In the genomic region with DNA sequence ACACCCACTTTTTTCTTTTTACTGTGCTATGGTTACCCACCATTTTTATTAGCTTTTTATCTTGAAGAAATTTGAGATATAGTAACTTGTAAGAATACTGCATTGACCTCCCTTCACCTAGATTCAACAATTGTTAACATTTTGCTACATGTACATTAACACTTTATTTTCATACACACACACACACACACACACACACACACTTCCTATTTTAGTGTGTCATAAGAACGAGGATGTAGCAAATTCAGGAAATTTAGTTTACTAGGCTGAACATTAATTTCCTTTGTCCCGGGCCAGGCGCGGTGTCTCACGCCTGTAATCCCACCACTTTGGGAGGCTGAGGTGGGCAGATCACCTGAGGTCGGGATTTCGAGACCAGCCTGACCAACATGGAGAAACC, we compare ENCODE assay signal across 8 cellular contexts. TPM values are rescaled to one million over a fixed set of nuclear protein-coding genes. Genes with fewer than 3 reads are reported as not detected.
DNase-seq lines count a peak whose midpoint lies in the region; ATAC-seq and TF ChIP-seq lines count a peak whose summit lies in the region.
"Had no signal": no experiment of that assay in that cellular context is flagged by ENCODE, and none has a peak within 500 bp of the region (broad histone marks: within the 10 kb centered on the region; RNA-seq: fewer than 3 reads in every experiment).

No MANE protein-coding gene starts in this region.

- H3K27me3 Mint-ChIP-seq in GM23338 (ENCODE audit: insufficient read depth, low read depth, poor library complexity): peaks cover 2% of the 10 kb centered on the region

- CTCF ChIA-PET in OCI-LY7 (lab: Charles Lee; ENCODE audit: unreplicated experiment): no interaction called here

- H3K36me3 ChIP-seq in GM23338 (ENCODE audit: insufficient read depth) (no peaks in the 10 kb centered on the region), OCI-LY7 (ENCODE audit: insufficient read depth, low read length) (peaks cover 15% of the 10 kb centered on the region; the same call in 1 of the 2 replicates), gastrocnemius medialis (no peaks in the 10 kb centered on the region)

- H3F3A ChIP-seq in GM23338 (replicated peaks; ENCODE audit: low read depth): 0 out of 2 replicates have a peak, but pooled peaks cover 2% of the 10 kb centered on the region

- ATAC-seq in GM23338 (no peak), gastrocnemius medialis (no peak), HG02938 (IDR thresholded peaks at IDR 0.05; ENCODE audit: unreplicated experiment) (no peak)

- H3K27me3 ChIP-seq in GM23338 (ENCODE audit: insufficient read depth): no peaks in the 10 kb centered on the region
- no peaks in the 10 kb centered on the region for H3K27me3 ChIP-seq in gastrocnemius medialis

- peaks cover 38% of the 10 kb centered on the region for H3K79me2 ChIP-seq in GM23338 (replicated peaks; ENCODE audit: insufficient read depth)
- peaks cover 44% of the 10 kb centered on the region for H3K79me2 ChIP-seq in OCI-LY7 (ENCODE audit: insufficient read depth, low read depth, low read length)

- TF ChIP-seq POLR2A in gastrocnemius medialis (IDR thresholded peaks at IDR 0.05): no peak

- H3K4me1 Mint-ChIP-seq in GM23338: peaks cover 7% of the 10 kb centered on the region; the same call in 2 of the 3 replicates

- in situ Hi-C loops in gastrocnemius medialis (cut with MboI; ENCODE audit: low sequenced_read_pairs in 4 of 4): loop anchor here in 2 of 4 donors (10.0 to 25.0 kb wide), 2 partner anchors 55 to 467 kb away; a partner anchor contains a TSS

- intact Hi-C loops in OCI-LY7 (cut with micrococcal nuclease; ENCODE audit: unreplicated experiment) (loop anchor here (2.0 to 10.0 kb wide), 3 partner anchors 35 to 415 kb away; a partner anchor contains a TSS), gastrocnemius medialis (cut with DNase I; ENCODE audit: low total_unique reads) (loop anchor here (5.0 to 10.0 kb wide), 3 partner anchors 57 to 555 kb away; no protein-coding TSS in a partner anchor)

- no peak overlapping the region for H2AFZ ChIP-seq in GM23338
- no peak overlapping the region for H2AFZ ChIP-seq in OCI-LY7 (ENCODE audit: low read length)

- H3K36me3 Mint-ChIP-seq in GM23338 (ENCODE audit: low read depth): no peaks in the 10 kb centered on the region

- peak overlapping the region; percentile 69; the same call in 1 of the 2 replicates for H3K4me3 ChIP-seq in GM23338
- peak overlapping the region; percentile 98 for H3K4me3 ChIP-seq in OCI-LY7 (ENCODE audit: low read depth, low read length, poor library complexity, severe bottlenecking)
- H3K4me3 ChIP-seq in epithelial cell of proximal tubule (ENCODE audit: low read depth, low read length): peak overlapping the region; percentile 99
- no peak overlapping the region for H3K4me3 ChIP-seq in gastrocnemius medialis

- H3K4me2 ChIP-seq in GM23338 (peak overlapping the region; percentile 68), OCI-LY7 (ENCODE audit: low read length) (peak overlapping the region; percentile 92)

- peak overlapping the region; percentile 82; the same call in 1 of the 2 replicates for H3K27ac ChIP-seq in GM23338 (ENCODE audit: low read depth)
- H3K27ac ChIP-seq in OCI-LY7 (ENCODE audit: low read depth, low read length, poor library complexity, severe bottlenecking): peak overlapping the region; percentile 37
- peak overlapping the region; percentile 94 to 99 (median 98) for H3K27ac ChIP-seq in gastrocnemius medialis

- peaks cover 11% of the 10 kb centered on the region for H4K20me1 ChIP-seq in GM23338 (replicated peaks; ENCODE audit: insufficient read depth)
- H4K20me1 ChIP-seq in OCI-LY7 (ENCODE audit: insufficient read depth, low read length): no peaks in the 10 kb centered on the region; the same call in 1 of the 2 replicates

- H3K4me1 ChIP-seq in GM23338 (ENCODE audit: insufficient read depth): no peaks in the 10 kb centered on the region; the same call in 1 of the 2 replicates
- H3K4me1 ChIP-seq in OCI-LY7 (ENCODE audit: insufficient read depth, low read length, poor library complexity, severe bottlenecking): peaks cover 16% of the 10 kb centered on the region
- H3K4me1 ChIP-seq in gastrocnemius medialis: peaks cover 17 to 31% of the 10 kb centered on the region in 2 donors

- DNase-seq in GM23338 (ENCODE audit: low spot score) (no peak), OCI-LY7 (ENCODE audit: low spot score) (no peak), epithelial cell of proximal tubule (ENCODE audit: low read depth) (no peak), gastrocnemius medialis (no peak), GM19240 (ENCODE audit: insufficient read length, low spot score) (no peak), HuH-7 (ENCODE audit: low spot score) (no peak)
- DNase-seq: NCI-H524 treated with DMSO at 0.1 percent for 48 hours had no signal

- H3K9me3 Mint-ChIP-seq in GM23338: no peaks in the 10 kb centered on the region

- H3K27ac Mint-ChIP-seq in GM23338: peak overlapping the region; percentile 83

- H3K9me2 ChIP-seq in GM23338 (ENCODE audit: insufficient read depth) (no peaks in the 10 kb centered on the region), OCI-LY7 (ENCODE audit: insufficient read depth, low read length) (no peaks in the 10 kb centered on the region)

- POLR2A ChIA-PET in OCI-LY7 (lab: Charles Lee): interaction anchor here (0.7 to 1.0 kb wide), 2 partner anchors 10 to 26 kb away, joined by 3 to 4 read pairs; no protein-coding TSS in a partner anchor

- BruUV-seq in OCI-LY7 (replicated peaks; lab: Mats Ljungman, UMichigan): no TSS peak

- H3K9me3 ChIP-seq in OCI-LY7 (ENCODE audit: low read length) (no peaks in the 10 kb centered on the region), gastrocnemius medialis (no peaks in the 10 kb centered on the region)

- TF ChIP-seq CTCF in GM23338 (conservative IDR thresholded peaks at IDR 0.05; ENCODE audit: low read depth in 2 of 2) (no peak), OCI-LY7 (conservative IDR thresholded peaks at IDR 0.05; ENCODE audit: low read length) (no peak), epithelial cell of proximal tubule (conservative IDR thresholded peaks at IDR 0.05; ENCODE audit: low read depth, low read length) (no peak), gastrocnemius medialis (IDR thresholded peaks at IDR 0.05 in 4 of 5, conservative IDR thresholded peaks at IDR 0.05 in 1 of 5) (no peak)

- H3K4me3 Mint-ChIP-seq in GM23338: peak overlapping the region; percentile 96

TF ChIP-seq in GM23338, 12 proteins besides CTCF, POLR2A, EP300 and RAD21 (continues in another document):
- TF ChIP-seq, protein P1, sequence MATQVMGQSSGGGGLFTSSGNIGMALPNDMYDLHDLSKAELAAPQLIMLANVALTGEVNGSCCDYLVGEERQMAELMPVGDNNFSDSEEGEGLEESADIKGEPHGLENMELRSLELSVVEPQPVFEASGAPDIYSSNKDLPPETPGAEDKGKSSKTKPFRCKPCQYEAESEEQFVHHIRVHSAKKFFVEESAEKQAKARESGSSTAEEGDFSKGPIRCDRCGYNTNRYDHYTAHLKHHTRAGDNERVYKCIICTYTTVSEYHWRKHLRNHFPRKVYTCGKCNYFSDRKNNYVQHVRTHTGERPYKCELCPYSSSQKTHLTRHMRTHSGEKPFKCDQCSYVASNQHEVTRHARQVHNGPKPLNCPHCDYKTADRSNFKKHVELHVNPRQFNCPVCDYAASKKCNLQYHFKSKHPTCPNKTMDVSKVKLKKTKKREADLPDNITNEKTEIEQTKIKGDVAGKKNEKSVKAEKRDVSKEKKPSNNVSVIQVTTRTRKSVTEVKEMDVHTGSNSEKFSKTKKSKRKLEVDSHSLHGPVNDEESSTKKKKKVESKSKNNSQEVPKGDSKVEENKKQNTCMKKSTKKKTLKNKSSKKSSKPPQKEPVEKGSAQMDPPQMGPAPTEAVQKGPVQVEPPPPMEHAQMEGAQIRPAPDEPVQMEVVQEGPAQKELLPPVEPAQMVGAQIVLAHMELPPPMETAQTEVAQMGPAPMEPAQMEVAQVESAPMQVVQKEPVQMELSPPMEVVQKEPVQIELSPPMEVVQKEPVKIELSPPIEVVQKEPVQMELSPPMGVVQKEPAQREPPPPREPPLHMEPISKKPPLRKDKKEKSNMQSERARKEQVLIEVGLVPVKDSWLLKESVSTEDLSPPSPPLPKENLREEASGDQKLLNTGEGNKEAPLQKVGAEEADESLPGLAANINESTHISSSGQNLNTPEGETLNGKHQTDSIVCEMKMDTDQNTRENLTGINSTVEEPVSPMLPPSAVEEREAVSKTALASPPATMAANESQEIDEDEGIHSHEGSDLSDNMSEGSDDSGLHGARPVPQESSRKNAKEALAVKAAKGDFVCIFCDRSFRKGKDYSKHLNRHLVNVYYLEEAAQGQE (IDR thresholded peaks at IDR 0.05; ENCODE audit: unreplicated experiment): no peak
- TF ChIP-seq CREB1 (CRISPR knock-in tag; IDR thresholded peaks at IDR 0.05; ENCODE audit: low read depth): no peak
- TF ChIP-seq POLR2AphosphoS5 (IDR thresholded peaks at IDR 0.05; ENCODE audit: low read depth): no peak
- no peak for TF ChIP-seq JUNB (IDR thresholded peaks at IDR 0.05; ENCODE audit: unreplicated experiment)
- TF ChIP-seq EZH2 (IDR thresholded peaks at IDR 0.05; ENCODE audit: low read depth, unreplicated experiment): no peak
- no peak for TF ChIP-seq ZNF331 (CRISPR knock-in tag; IDR thresholded peaks at IDR 0.05; ENCODE audit: low read depth)
- TF ChIP-seq ZNF114 (CRISPR knock-in tag; IDR thresholded peaks at IDR 0.05): no peak

RNA-seq across cellular contexts. Expression of a gene that starts 1.1 kb away (rescaled TPM):
- total RNA-seq in GM23338 (2014; rRNA removed; shearing (Covaris generic)): 74.5 and 74.8 TPM in 2 replicates
- polyA plus RNA-seq in GM23338 (2016; fragmentation: Nextera tagmentation; extraction: Ambion mirVana): 81.7 and 82.9 TPM in 2 replicates
- total RNA-seq in OCI-LY7 (2014; rRNA removed; shearing (Covaris generic)): 82.2 and 86.5 TPM in 2 replicates
- total RNA-seq in OCI-LY7 (2022) (100 and 108 TPM in 2 replicates), epithelial cell of proximal tubule (101 and 109 TPM in 2 replicates), gastrocnemius medialis (100 to 1,000 TPM; 243 to 279 (median 250) TPM)

RNA-seq across cellular contexts. Expression of a gene that starts 8.9 kb away (rescaled TPM):
- 29.7 and 32.3 TPM in 2 replicates for total RNA-seq in GM23338 (2014; rRNA removed; shearing (Covaris generic))
- polyA plus RNA-seq in GM23338 (2016; fragmentation: Nextera tagmentation; extraction: Ambion mirVana): 21.3 and 22.4 TPM in 2 replicates
- total RNA-seq in OCI-LY7 (2014; rRNA removed; shearing (Covaris generic)): 21.7 and 25.2 TPM in 2 replicates
- total RNA-seq in OCI-LY7 (2022): 38.3 and 41.3 TPM in 2 replicates
- total RNA-seq in epithelial cell of proximal tubule: 35.3 and 39.9 TPM in 2 replicates
- 100 to 1,000 TPM; 162 to 310 (median 231) TPM for total RNA-seq in gastrocnemius medialis

Comparison
In these comparisons a context has a peak if more than half of its experiments do, and no peak if none do; other contexts are left out.
1. H3K27ac ChIP-seq: peak in every context shown above with its lines; median percentile 98 in gastrocnemius medialis; 82 in GM23338; 37 in OCI-LY7.
2. H3K4me3 ChIP-seq: peak in GM23338 (single experiment), OCI-LY7 (single experiment) and epithelial cell of proximal tubule (single experiment); none in gastrocnemius medialis (0 of 4).